ENCODE assay signal across 11 cellular contexts in genomic region chr2:152071077-152071476, GRCh38. TPM values are rescaled to one million over a fixed set of nuclear protein-coding genes. Genes with fewer than 3 reads are reported as not detected.
DNase-seq lines count a peak whose midpoint lies in the region; ATAC-seq and TF ChIP-seq lines count a peak whose summit lies in the region.
"Had no signal": no experiment of that assay in that cellular context is flagged by ENCODE, and none has a peak within 500 bp of the region (broad histone marks: within the 10 kb centered on the region; RNA-seq: fewer than 3 reads in every experiment).

No MANE protein-coding gene starts in this region.

- TF ChIP-seq EP300 in tibial nerve (IDR thresholded peaks at IDR 0.05) = no peak

- no peak for TF ChIP-seq POLR2A in tibial nerve (IDR thresholded peaks at IDR 0.05)

- H3K9me3 ChIP-seq in hepatocyte (ENCODE audit: low read depth) = no peaks in the 10 kb centered on the region
- H3K9me3 ChIP-seq in tibial nerve = no peaks in the 10 kb centered on the region

- H4K20me1 ChIP-seq in hepatocyte (ENCODE audit: insufficient read depth, poor library complexity, severe bottlenecking) = no peaks in the 10 kb centered on the region

- no peaks in the 10 kb centered on the region for H3K9me2 ChIP-seq in hepatocyte (replicated peaks; ENCODE audit: insufficient read depth)

- peak; percentile 83 for ATAC-seq in GM19351 (IDR thresholded peaks at IDR 0.05; ENCODE audit: unreplicated experiment)
- ATAC-seq in HG02938 (IDR thresholded peaks at IDR 0.05; ENCODE audit: unreplicated experiment) = peak; percentile 82
- ATAC-seq: activated CD8-positive, alpha-beta memory T cell treated with anti-CD3 and anti-CD28 coated beads, Interleukin-2, amount 10 ng/mL, durations not matched to agents 7 days and 5 days; activated naive CD8-positive, alpha-beta T cell treated with anti-CD3 and anti-CD28 coated beads, Interleukin-2, amount 50 U/mL, for 24 hours had no signal

- TF ChIP-seq CTCF in GM06990 (IDR thresholded peaks at IDR 0.05; ENCODE audit: insufficient read depth, low read length, poor library complexity, severe bottlenecking) (no peak), hepatocyte (IDR thresholded peaks at IDR 0.05; ENCODE audit: poor library complexity) (no peak), tibial nerve (IDR thresholded peaks at IDR 0.05) (no peak)

- H3K4me1 ChIP-seq in hepatocyte (ENCODE audit: insufficient read depth) (no peaks in the 10 kb centered on the region), tibial nerve (no peaks in the 10 kb centered on the region)

- 91% methylated on average over 1 of the region's 1 CpG for WGBS in hepatocyte (ENCODE audit: low lambda C conversion rate, missing lambda C conversion rate)
- WGBS in tibial nerve, 2 donors = 51 to 62% methylated on average over 1 of the region's 1 CpG

- no peak overlapping the region for H2AFZ ChIP-seq in hepatocyte
- H2AFZ ChIP-seq: PC-9 had no signal

- H3K4me2 ChIP-seq in hepatocyte = no peak overlapping the region
- H3K4me2 ChIP-seq: PC-9 had no signal

- DNase-seq in GM06990 (ENCODE audit: extremely low read depth, insufficient read length) = peak; percentile 41
- peak; percentile 51 to 76 for DNase-seq in NOMO-1 (lab: John Stamatoyannopoulos, UW; ENCODE audit: unreplicated experiment in 2 of 2)
- DNase-seq in hepatocyte (ENCODE audit: low spot score) = no peak
- DNase-seq in G401 (ENCODE audit: low spot score) = no peak
- no peak for DNase-seq in tibial nerve (ENCODE audit: low spot score in 2 of 2)
- no peak for DNase-seq in NCI-H2171 treated with DMSO at 0.1 percent for 48 hours (lab: John Stamatoyannopoulos, UW)
- DNase-seq: activated CD8-positive, alpha-beta memory T cell treated with anti-CD3 and anti-CD28 coated beads, Interleukin-2, amount 10 ng/mL, durations not matched to agents 7 days and 5 days; activated naive CD8-positive, alpha-beta T cell treated with anti-CD3 and anti-CD28 coated beads, Interleukin-2, amount 50 U/mL, for 24 hours; PC-9 had no signal

- H3K4me3 ChIP-seq in GM06990 (replicated peaks; ENCODE audit: low read depth, low read length) (no peak overlapping the region), hepatocyte (no peak overlapping the region), tibial nerve (no peak overlapping the region)
- H3K4me3 ChIP-seq: PC-9 had no signal

- in situ Hi-C loops in G401 (cut with HindIII; ENCODE audit: low sequenced_read_pairs) = no loop called here

- H3K79me2 ChIP-seq in hepatocyte = no peaks in the 10 kb centered on the region

- H3K36me3 ChIP-seq in GM06990 (ENCODE audit: control insufficient read depth, insufficient read depth, low read length) (no peaks in the 10 kb centered on the region), hepatocyte (replicated peaks; ENCODE audit: insufficient read depth, low read depth) (no peaks in the 10 kb centered on the region), tibial nerve (no peaks in the 10 kb centered on the region)

- no peaks in the 10 kb centered on the region for H3K27me3 ChIP-seq in GM06990 (replicated peaks; ENCODE audit: control insufficient read depth, insufficient read depth, low read length)
- H3K27me3 ChIP-seq in hepatocyte = no peaks in the 10 kb centered on the region
- no peaks in the 10 kb centered on the region for H3K27me3 ChIP-seq in tibial nerve

- no peak overlapping the region for H3K27ac ChIP-seq in hepatocyte
- H3K27ac ChIP-seq in tibial nerve = no peak overlapping the region
- H3K27ac ChIP-seq: PC-9 had no signal

RNA-seq across cellular contexts. Expression of gene CACNB4, which starts 27.8 kb away (rescaled TPM):
- total RNA-seq in hepatocyte (4.0 and 4.1 TPM in 2 replicates), tibial nerve (1 to 10 TPM; 3.5 to 4.8 (median 4.3) TPM)
- polyA plus RNA-seq in hepatocyte = 0.85 and 1.8 TPM in 2 replicates
- 0.12 and 4.4 TPM in 2 replicates for total RNA-seq in G401 (2014; rRNA removed; shearing (Covaris generic))

Comparison
In these comparisons a context has a peak if more than half of its experiments do, and no peak if none do; other contexts are left out.
1. DNase-seq: peak in GM06990 (single experiment) and NOMO-1 (2 of 2); none in hepatocyte (single experiment), G401 (single experiment), tibial nerve (0 of 2) and NCI-H2171 treated with DMSO at 0.1 percent for 48 hours (single experiment).